ENCODE assay signal across 12 cellular contexts in genomic region chr7:22569586-22570321, GRCh38.
DNase-seq lines count a peak whose midpoint lies in the region; ATAC-seq and TF ChIP-seq lines count a peak whose summit lies in the region.
"Had no signal": no experiment of that assay in that cellular context is flagged by ENCODE, and none has a peak within 500 bp of the region (broad histone marks: within the 10 kb centered on the region; RNA-seq: fewer than 3 reads in every experiment).

No MANE protein-coding gene starts in this region.

- H3K4me1 Mint-ChIP-seq in HFFc6 (ENCODE audit: low read depth) (peaks cover 90% of the 10 kb centered on the region), nephron progenitor cell (peaks cover 10% of the 10 kb centered on the region)

- H3K9me3 ChIP-seq in PC-3 (ENCODE audit: low read length): no peaks in the 10 kb centered on the region
- H3K9me3 ChIP-seq in osteoblast (ENCODE audit: low read depth, low read length): no peaks in the 10 kb centered on the region

- H3K4me3 Mint-ChIP-seq in HFFc6 (no peak overlapping the region), nephron progenitor cell (no peak overlapping the region)
- H3K4me3 Mint-ChIP-seq: activated CD4-positive, alpha-beta memory T cell treated with anti-CD3 and anti-CD28 coated beads, Interleukin-2, amount 10 ng/mL, durations not matched to agents 7 days and 5 days had no signal

- H3K27me3 Mint-ChIP-seq in HFFc6 (ENCODE audit: insufficient read depth) (no peaks in the 10 kb centered on the region; the same call in none of the 2 replicates), nephron progenitor cell (ENCODE audit: low read depth, poor library complexity) (no peaks in the 10 kb centered on the region)

- intact Hi-C loops in PC-3 (cut with micrococcal nuclease): loop anchor here (10.0 kb wide), 1 partner anchor 285 kb away; no protein-coding TSS in a partner anchor

- POLR2A ChIA-PET in PC-3 (lab: Charles Lee; ENCODE audit: unreplicated experiment): no interaction called here

- H3K27ac Mint-ChIP-seq in HFFc6 (peak overlapping the region; percentile 77), nephron progenitor cell (no peak overlapping the region)
- H3K27ac Mint-ChIP-seq: activated CD4-positive, alpha-beta memory T cell treated with anti-CD3 and anti-CD28 coated beads, Interleukin-2, amount 10 ng/mL, durations not matched to agents 7 days and 5 days had no signal

- ATAC-seq in PC-3 (no peak), GM18870 (IDR thresholded peaks at IDR 0.05; ENCODE audit: unreplicated experiment) (no peak)

- CTCF ChIA-PET in PC-3 (lab: Charles Lee): no interaction called here

- no peak overlapping the region for H3K4me3 ChIP-seq in PC-3 (ENCODE audit: low read length)
- H3K4me3 ChIP-seq in brain microvascular endothelial cell (ENCODE audit: low read depth, low read length): no peak overlapping the region
- peak overlapping the region; percentile 21 for H3K4me3 ChIP-seq in osteoblast (ENCODE audit: insufficient read depth, low read length)

- H2AFZ ChIP-seq in PC-3 (ENCODE audit: low read length) (no peak overlapping the region), osteoblast (ENCODE audit: low read length) (no peak overlapping the region)

- H3K36me3 Mint-ChIP-seq in HFFc6 (ENCODE audit: low read depth) (peaks cover 18% of the 10 kb centered on the region; the same call in 1 of the 2 replicates), nephron progenitor cell (ENCODE audit: low read depth) (no peaks in the 10 kb centered on the region)

- H3K79me2 ChIP-seq in PC-3 (ENCODE audit: low read length) (no peaks in the 10 kb centered on the region), osteoblast (ENCODE audit: insufficient read depth, low read length) (peaks cover 16% of the 10 kb centered on the region)

- in situ Hi-C loops in brain microvascular endothelial cell (cut with HindIII; ENCODE audit: low pct_ligation_motif_present, low sequenced_read_pairs): loop anchor here (25.0 kb wide), 2 partner anchors 168 to 493 kb away; partner anchors contain the start of gene IL6

- H3K4me1 ChIP-seq in PC-3 (ENCODE audit: insufficient read depth, low read length): peaks cover 64% of the 10 kb centered on the region
- peaks cover 48% of the 10 kb centered on the region for H3K4me1 ChIP-seq in osteoblast (ENCODE audit: insufficient read depth, low read length)

- H3K4me2 ChIP-seq in PC-3 (ENCODE audit: low read length): 0 out of 2 replicates have a peak overlapping the region, but pooled peaks have one; percentile 6
- peak overlapping the region; percentile 32 for H3K4me2 ChIP-seq in osteoblast (ENCODE audit: insufficient read depth, low read length)

- BruUV-seq in PC-3 (replicated peaks; lab: Mats Ljungman, UMichigan): no TSS peak

- H3K27me3 ChIP-seq in PC-3 (ENCODE audit: low read length) (no peaks in the 10 kb centered on the region), brain microvascular endothelial cell (replicated peaks) (no peaks in the 10 kb centered on the region), osteoblast (ENCODE audit: insufficient read depth, low read length) (no peaks in the 10 kb centered on the region)

- peak overlapping the region; percentile 99 for H3K27ac ChIP-seq in PC-3 (ENCODE audit: low read length)
- peak overlapping the region; percentile 66 for H3K27ac ChIP-seq in brain microvascular endothelial cell
- peak overlapping the region; percentile 100 for H3K27ac ChIP-seq in osteoblast (ENCODE audit: low read depth, low read length)

- H3K9me3 Mint-ChIP-seq in HFFc6 (no peaks in the 10 kb centered on the region), nephron progenitor cell (no peaks in the 10 kb centered on the region)

- peak overlapping the region; percentile 69 for H3K9ac ChIP-seq in PC-3 (ENCODE audit: low read length)

- TF ChIP-seq CTCF in HFFc6 (IDR thresholded peaks at IDR 0.05) (no peak), PC-3 (conservative IDR thresholded peaks at IDR 0.05; ENCODE audit: low read depth, low read length) (no peak), brain microvascular endothelial cell (IDR thresholded peaks at IDR 0.05; ENCODE audit: low read depth, low read length, missing control alignments) (no peak), osteoblast (IDR thresholded peaks at IDR 0.05; ENCODE audit: extremely low read depth, low read depth, low read length) (no peak), nephron progenitor cell (IDR thresholded peaks at IDR 0.05) (no peak)

- H3K36me3 ChIP-seq in PC-3 (ENCODE audit: low read depth, low read length) (no peaks in the 10 kb centered on the region), brain microvascular endothelial cell (replicated peaks) (no peaks in the 10 kb centered on the region), osteoblast (ENCODE audit: insufficient read depth, low read length) (peaks cover 5% of the 10 kb centered on the region)

- DNase-seq in HFFc6 (peak; percentile 29), PC-3 (peak; percentile 85), brain microvascular endothelial cell (peak; percentile 73), osteoblast (ENCODE audit: insufficient read length, low spot score, missing footprints) (peak; percentile 62), retina (no peak), GM03348 (ENCODE audit: low spot score) (no peak), nephron progenitor cell (no peak)
- DNase-seq: activated CD4-positive, alpha-beta memory T cell treated with anti-CD3 and anti-CD28 coated beads, Interleukin-2, amount 10 ng/mL, durations not matched to agents 7 days and 5 days; effector memory CD4-positive, alpha-beta T cell; NCI-H187 treated with DMSO at 0.1 percent for 48 hours; stimulated activated CD4-positive, alpha-beta T cell treated with anti-CD3 and anti-CD28 coated beads, Interleukin-12 subunit alpha, Interleukin-12 subunit beta, amount 100 ng/mL, for 4 hours had no signal

- H3F3A ChIP-seq in PC-3 (ENCODE audit: low read length, unreplicated experiment): no peaks in the 10 kb centered on the region

- H4K20me1 ChIP-seq in PC-3 (ENCODE audit: low read length) (no peaks in the 10 kb centered on the region), osteoblast (ENCODE audit: insufficient read depth, low read length) (no peaks in the 10 kb centered on the region)

- H3K9me2 ChIP-seq in PC-3 (replicated peaks; ENCODE audit: low read length): no peaks in the 10 kb centered on the region

Comparison
In these comparisons a context has a peak if more than half of its experiments do, and no peak if none do; other contexts are left out.
1. DNase-seq: peak in HFFc6 (single experiment), PC-3 (single experiment), brain microvascular endothelial cell (single experiment) and osteoblast (single experiment); none in retina (single experiment), GM03348 (single experiment) and nephron progenitor cell (single experiment).
2. Peak in every context shown above with its lines, with median percentiles within 50 percentile points of each other: H3K27ac ChIP-seq.